Comparison of ENCODE assay signal across 21 cellular contexts in genomic region chr4:164990786-164991185, GRCh38. TPM values are rescaled to one million over a fixed set of nuclear protein-coding genes. Genes with fewer than 3 reads are reported as not detected.
"Had no signal": no experiment of that assay in that cellular context is flagged by ENCODE, and none has a peak within 500 bp of the region (broad histone marks: within the 10 kb centered on the region; RNA-seq: fewer than 3 reads in every experiment).

No MANE protein-coding gene starts in this region.

RNA-seq across cellular contexts. Expression of gene TRIM61, which starts 13.3 kb away (rescaled TPM):
- total RNA-seq: ascending aorta, body of pancreas had no signal

RNA-seq across cellular contexts. Expression of gene TRIM60, which starts 41.0 kb away (rescaled TPM):
- total RNA-seq: activated naive CD4-positive, alpha-beta T cell treated with anti-CD3 and anti-CD28 coated beads for 36 hours; activated naive CD4-positive, alpha-beta T cell treated with anti-CD3 and anti-CD28 coated beads, Interleukin-2, amount 50 U/mL, for 72 hours; activated naive CD8-positive, alpha-beta T cell treated with anti-CD3 and anti-CD28 coated beads for 36 hours; activated naive CD8-positive, alpha-beta T cell treated with anti-CD3 and anti-CD28 coated beads, Interleukin-2, amount 10 ng/mL, durations not matched to agents 7 days and 5 days; activated T-cell treated with anti-CD3 and anti-CD28 coated beads, Interleukin-2, amount 50 U/mL, for 4 hours; activated T-cell treated with anti-CD3 and anti-CD28 coated beads, Interleukin-2, amount 50 U/mL, for 72 hours; activated T-helper 1 cell treated with anti-CD3 and anti-CD28 coated beads, Interleukin-12 subunit alpha, Interleukin-12 subunit beta, Interleukin-2, Interleukin-4 antibody, amounts not matched to agents 30 ng/mL and 10 ng/mL and 1 ng/mL, durations not matched to agents 14 hours and 24 hours and 36 hours; activated T-helper 17 cell treated with anti-CD3 and anti-CD28 coated beads, Interleukin-2, amount 50 U/mL, for 72 hours; activated T-helper 2 cell treated with anti-CD3 and anti-CD28 coated beads, Interferon-gamma antibody, Interleukin-2, Interleukin-4, amounts not matched to agents 10 μg/mL and 5 μg/mL and 100 μg/mL, durations not matched to agents 14 hours and 24 hours and 36 hours; adrenal gland; aorta; ascending aorta; astrocyte; body of pancreas; breast epithelium; bronchial epithelial cell; cardiac muscle cell; cardiac septum; cerebellum; chondrocyte had no signal
- polyA plus RNA-seq: adipose tissue, adrenal gland, aorta, cardiac muscle cell had no signal
